ENCODE assay signal across 8 cellular contexts in the genomic region with DNA sequence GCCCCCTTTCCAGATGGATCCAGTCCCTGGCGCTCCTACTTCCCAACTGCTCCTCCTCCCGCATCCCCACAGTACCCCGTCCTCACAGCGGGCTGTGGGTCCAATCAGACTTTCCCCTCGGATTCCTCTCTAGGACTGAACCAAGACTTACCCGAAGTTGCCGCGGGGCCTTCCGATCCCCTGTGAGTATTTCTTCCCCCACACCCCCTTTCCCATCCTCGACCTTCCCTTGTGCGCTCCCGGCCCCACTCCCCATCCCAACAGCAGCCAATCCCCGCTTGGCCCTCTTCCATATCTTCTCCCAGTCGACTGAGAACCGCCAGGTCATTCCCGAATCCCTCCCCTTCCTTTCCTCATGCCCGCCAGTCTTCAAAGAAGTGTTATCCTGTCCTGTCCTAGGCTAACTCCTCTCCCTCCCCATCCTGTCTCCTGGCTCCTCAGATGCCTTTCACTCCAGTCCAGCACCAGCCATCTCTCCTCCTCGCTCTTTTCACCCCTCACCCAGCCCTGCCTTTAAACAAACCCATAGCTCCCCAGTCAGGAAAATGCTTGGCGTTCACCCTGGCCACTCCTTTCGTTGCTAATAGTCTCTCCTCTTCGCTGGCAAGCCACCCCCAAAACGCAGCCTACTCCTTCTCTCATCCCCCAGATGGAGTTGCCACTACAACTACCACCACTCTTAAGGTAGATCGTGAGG. TPM values are rescaled to one million over a fixed set of nuclear protein-coding genes. Genes with fewer than 3 reads are reported as not detected.
DNase-seq lines count a peak whose midpoint lies in the region; ATAC-seq and TF ChIP-seq lines count a peak whose summit lies in the region.

No MANE protein-coding gene starts in this region.

- no peak for TF ChIP-seq CTCF in AG04450 (IDR thresholded peaks at IDR 0.05; ENCODE audit: low read depth, low read length)
- no peak for TF ChIP-seq CTCF in SU-DHL-6 (IDR thresholded peaks at IDR 0.05; ENCODE audit: insufficient read depth, low read length, poor library complexity, severe bottlenecking)
- no peak for TF ChIP-seq CTCF in natural killer cell (IDR thresholded peaks at IDR 0.05)

- peaks cover 21 to 33% of the 10 kb centered on the region in 2 donors for H3K4me1 Mint-ChIP-seq in natural killer cell

- CTCF ChIA-PET in AG04450 (lab: Charles Lee): interaction anchor here (1.0 to 1.2 kb wide), 2 partner anchors 18 to 65 kb away, joined by 3 read pairs; no protein-coding TSS in a partner anchor

- H3K9me2 ChIP-seq in SU-DHL-6 (replicated peaks; ENCODE audit: insufficient read depth, low read length): no peaks in the 10 kb centered on the region

- peaks cover 3 to 12% of the 10 kb centered on the region in 2 donors for H3K4me1 ChIP-seq in esophagus (ENCODE audit: control insufficient read depth in 2 of 2, insufficient read depth in 2 of 2, low read length in 1 of 2)

- POLR2A ChIA-PET in AG04450 (lab: Yijun Ruan, JAX): interaction anchor here (0.9 to 1.6 kb wide), 5 partner anchors 14 to 31 kb away, joined by 5 to 12 read pairs (median 6); no protein-coding TSS in a partner anchor

- intact Hi-C loops in natural killer cell (cut with micrococcal nuclease): loop anchor here (5.0 kb wide), 1 partner anchor 46 kb away; the partner anchor contains the start of genes COQ4 and TRUB2

- no peaks in the 10 kb centered on the region for H3K36me3 Mint-ChIP-seq in natural killer cell

- H3K27ac ChIP-seq in AG04450 (ENCODE audit: low read depth, low read length) (peak overlapping the region; percentile 68), SU-DHL-6 (ENCODE audit: low read depth, low read length) (no peak overlapping the region), esophagus (ENCODE audit: low read depth in 2 of 2, low read length in 1 of 2) (peak overlapping the region; percentile 85 to 91)

- DNase-seq in AG04450 (ENCODE audit: low read depth, low spot score) (no peak), natural killer cell (peak; percentile 17), NCI-H2029 treated with DMSO at 0.1 percent for 48 hours (lab: John Stamatoyannopoulos, UW) (no peak)
- DNase-seq in activated CD4-positive, CD25-positive, alpha-beta regulatory T cell (lab: John Stamatoyannopoulos, UW): no peak

- H3K27me3 Mint-ChIP-seq in natural killer cell (ENCODE audit: low read depth in 2 of 2): peaks cover 0 to 2% of the 10 kb centered on the region in 2 donors

- H4K20me1 ChIP-seq in SU-DHL-6 (ENCODE audit: low read depth, low read length): no peaks in the 10 kb centered on the region

- no peaks in the 10 kb centered on the region for H3K9me3 Mint-ChIP-seq in natural killer cell

- H3K4me3 ChIP-seq in AG04450 (ENCODE audit: low read depth, low read length): peak overlapping the region; percentile 87
- peak overlapping the region; percentile 85 for H3K4me3 ChIP-seq in SU-DHL-6 (ENCODE audit: insufficient read depth, low read length, poor library complexity, severe bottlenecking)
- peak overlapping the region; percentile 75 to 80 for H3K4me3 ChIP-seq in esophagus (ENCODE audit: low read depth in 1 of 2, low read length in 2 of 2)

- peak overlapping the region; percentile 92 for H3K9ac ChIP-seq in SU-DHL-6 (ENCODE audit: low read length)

- H3K36me3 ChIP-seq in SU-DHL-6 (ENCODE audit: low read length) (no peaks in the 10 kb centered on the region), esophagus (ENCODE audit: control insufficient read depth in 2 of 2, insufficient read depth in 2 of 2, low read length in 1 of 2) (peaks cover 0 to 10% of the 10 kb centered on the region in 2 donors)

- H2AFZ ChIP-seq in SU-DHL-6 (ENCODE audit: low read depth, low read length, severe bottlenecking): peak overlapping the region; percentile 72

- H3K4me2 ChIP-seq in SU-DHL-6 (ENCODE audit: low read depth, low read length, poor library complexity, severe bottlenecking): peak overlapping the region; percentile 65

- H3K27ac Mint-ChIP-seq in natural killer cell: peak overlapping the region; percentile 91 to 99

- whole genome bisulfite sequencing in esophagus, 2 donors: 7 to 11% methylated on average over 23 of the region's 23 CpGs

- no peaks in the 10 kb centered on the region for H3F3A ChIP-seq in SU-DHL-6 (ENCODE audit: insufficient read depth)

- peaks cover 13% of the 10 kb centered on the region for H3K79me2 ChIP-seq in SU-DHL-6 (ENCODE audit: insufficient read depth, low read length)

- peak; percentile 1 for ATAC-seq in GM18907 (IDR thresholded peaks at IDR 0.05; ENCODE audit: unreplicated experiment)
- ATAC-seq in natural killer cell: no peak
- ATAC-seq in HG03025 (IDR thresholded peaks at IDR 0.05; ENCODE audit: low FRiP score, unreplicated experiment): no peak

- H3K9me3 ChIP-seq in AG04450 (ENCODE audit: control insufficient read depth, insufficient read depth, low read length): peaks cover 3% of the 10 kb centered on the region; the same call in 1 of the 2 replicates
- no peaks in the 10 kb centered on the region for H3K9me3 ChIP-seq in SU-DHL-6 (ENCODE audit: insufficient read depth, low read length)
- no peaks in the 10 kb centered on the region for H3K9me3 ChIP-seq in esophagus (ENCODE audit: control insufficient read depth in 2 of 2, insufficient read depth in 1 of 2, low read depth in 1 of 2, low read length in 1 of 2)

- peak overlapping the region; percentile 92 for H3K4me3 Mint-ChIP-seq in natural killer cell

- H3K27me3 ChIP-seq in AG04450 (ENCODE audit: control insufficient read depth, insufficient read depth, low read length) (no peaks in the 10 kb centered on the region), SU-DHL-6 (ENCODE audit: low read length) (no peaks in the 10 kb centered on the region), esophagus (ENCODE audit: control insufficient read depth in 1 of 2, insufficient read depth in 2 of 2, low read length in 2 of 2) (no peaks in the 10 kb centered on the region)

RNA-seq across cellular contexts. Expression of gene SWI5, which starts 0.6 kb away (rescaled TPM):
- polyA plus RNA-seq in AG04450 (2011; rRNA removed) (72.2 and 75.8 TPM in 2 replicates), esophagus (10 to 100 TPM; 16.9 to 32.7 TPM)
- 18.7 and 20.0 TPM in 2 replicates for polyA minus RNA-seq in AG04450 (2011; rRNA and poly(A)+ RNA removed)
- 1 to 10 TPM; 6.3 to 9.3 (median 8.4) TPM for total RNA-seq in natural killer cell

RNA-seq across cellular contexts. Expression of gene GOLGA2, which starts 0.9 kb away (rescaled TPM):
- polyA plus RNA-seq in AG04450 (2011; rRNA removed) (112 and 121 TPM in 2 replicates), esophagus (100 to 1,000 TPM in 1 of 2 donors, 10 to 100 TPM in 1; 63.3 to 114 TPM)
- polyA minus RNA-seq in AG04450 (2011; rRNA and poly(A)+ RNA removed): 102 and 116 TPM in 2 replicates
- 100 to 1,000 TPM in 1 of 3 donors, 10 to 100 TPM in 2; 78.0 to 101 (median 90.9) TPM for total RNA-seq in natural killer cell

RNA-seq across cellular contexts. Expression of gene TRUB2, which starts 45.5 kb away (rescaled TPM):
- polyA plus RNA-seq in AG04450 (2011; rRNA removed) (15.1 and 20.7 TPM in 2 replicates), esophagus (10 to 100 TPM; 12.5 to 18.8 TPM)
- polyA minus RNA-seq in AG04450 (2011; rRNA and poly(A)+ RNA removed): 26.2 and 36.7 TPM in 2 replicates
- 10 to 100 TPM in 2 of 3 donors, 1 to 10 TPM in 1; 8.8 to 12.0 (median 11.3) TPM for total RNA-seq in natural killer cell

RNA-seq across cellular contexts. Expression of gene COQ4, which starts 45.9 kb away (rescaled TPM):
- polyA plus RNA-seq in AG04450 (2011; rRNA removed) (19.0 and 24.8 TPM in 2 replicates), esophagus (10 to 100 TPM; 63.2 to 73.6 TPM)
- 15.4 and 26.2 TPM in 2 replicates for polyA minus RNA-seq in AG04450 (2011; rRNA and poly(A)+ RNA removed)
- total RNA-seq in natural killer cell: 10 to 100 TPM; 28.2 to 34.5 (median 30.4) TPM
